Comparison of ENCODE assay signal across 10 cellular contexts in genomic region chr12:52690351-52691075, GRCh38. TPM values are rescaled to one million over a fixed set of nuclear protein-coding genes. Genes with fewer than 3 reads are reported as not detected.
A peak's percentile ranks its signal among the peaks of the same experiment; 100 is the strongest.
DNase-seq lines count a peak whose midpoint lies in the region; ATAC-seq and TF ChIP-seq lines count a peak whose summit lies in the region.
"Had no signal": no experiment of that assay in that cellular context is flagged by ENCODE, and none has a peak within 500 bp of the region (broad histone marks: within the 10 kb centered on the region; RNA-seq: fewer than 3 reads in every experiment).

No MANE protein-coding gene starts in this region.

- H3K27me3 Mint-ChIP-seq in activated CD4-positive, alpha-beta T cell treated with anti-CD3 and anti-CD28 coated beads for 36 hours = no peaks in the 10 kb centered on the region
- H3K27me3 Mint-ChIP-seq in activated CD8-positive, alpha-beta T cell treated with anti-CD3 and anti-CD28 coated beads for 36 hours = no peaks in the 10 kb centered on the region
- peaks cover 5 to 13% (median 10%) of the 10 kb centered on the region in 3 donors for H3K27me3 Mint-ChIP-seq in immature natural killer cell (ENCODE audit: low read depth in 3 of 3)
- peaks cover 46 to 70% of the 10 kb centered on the region in 2 donors for H3K27me3 Mint-ChIP-seq in stimulated activated naive B cell treated with anti-CD40 and anti-IgM and Interleukin-4, amounts not matched to agents 10 μg/mL and 1 μg/mL and 100 μg/mL, for 72 hours

- no peaks in the 10 kb centered on the region for H3K36me3 Mint-ChIP-seq in activated CD4-positive, alpha-beta T cell treated with anti-CD3 and anti-CD28 coated beads for 36 hours (ENCODE audit: low read depth)
- no peaks in the 10 kb centered on the region for H3K36me3 Mint-ChIP-seq in activated CD8-positive, alpha-beta T cell treated with anti-CD3 and anti-CD28 coated beads for 36 hours (ENCODE audit: low read depth)
- H3K36me3 Mint-ChIP-seq in immature natural killer cell = no peaks in the 10 kb centered on the region
- H3K36me3 Mint-ChIP-seq in stimulated activated naive B cell treated with anti-CD40 and anti-IgM and Interleukin-4, amounts not matched to agents 10 μg/mL and 1 μg/mL and 100 μg/mL, for 72 hours = no peaks in the 10 kb centered on the region

- intact Hi-C loops in activated CD4-positive, alpha-beta T cell treated with anti-CD3 and anti-CD28 coated beads for 36 hours (cut with DNase I, micrococcal nuclease) = no loop called here
- intact Hi-C loops in activated CD8-positive, alpha-beta T cell treated with anti-CD3 and anti-CD28 coated beads for 36 hours (cut with micrococcal nuclease) = no loop called here

- no peak overlapping the region for H3K27ac Mint-ChIP-seq in activated CD4-positive, alpha-beta T cell treated with anti-CD3 and anti-CD28 coated beads for 36 hours
- peak overlapping the region; percentile 22 for H3K27ac Mint-ChIP-seq in activated CD8-positive, alpha-beta T cell treated with anti-CD3 and anti-CD28 coated beads for 36 hours
- H3K27ac Mint-ChIP-seq in immature natural killer cell = peak overlapping the region in 5 of 6 donors; percentile 57 to 91 (median 76)
- no peak overlapping the region for H3K27ac Mint-ChIP-seq in stimulated activated naive B cell treated with anti-CD40 and anti-IgM and Interleukin-4, amounts not matched to agents 10 μg/mL and 1 μg/mL and 100 μg/mL, for 72 hours

- POLR2A ChIA-PET in activated CD4-positive, alpha-beta T cell treated with anti-CD3 and anti-CD28 coated beads for 36 hours (lab: Charles Lee) = interaction anchor here (0.7 kb wide), 1 partner anchor 17 kb away, joined by 4 read pairs; no protein-coding TSS in a partner anchor
- POLR2A ChIA-PET in activated CD8-positive, alpha-beta T cell treated with anti-CD3 and anti-CD28 coated beads for 36 hours (lab: Charles Lee) = interaction anchor here (0.5 to 1.4 kb wide), 3 partner anchors 10 to 185 kb away, joined by 3 read pairs; partner anchors contain the start of gene KRT1

- no peak for DNase-seq in activated CD4-positive, alpha-beta T cell treated with anti-CD3 and anti-CD28 coated beads for 36 hours
- DNase-seq in activated CD4-positive, alpha-beta T cell treated with anti-CD3 and anti-CD28 coated beads for 48 hours = no peak
- DNase-seq in activated CD8-positive, alpha-beta T cell treated with anti-CD3 and anti-CD28 coated beads for 36 hours = no peak
- DNase-seq in immature natural killer cell = no peak
- no peak for DNase-seq in stimulated activated naive B cell treated with anti-CD40 and anti-IgM and Interleukin-4, amounts not matched to agents 10 μg/mL and 1 μg/mL and 100 μg/mL, for 72 hours
- DNase-seq in erythroblast (lab: John Stamatoyannopoulos, UW) = no peak
- DNase-seq in GM19238 (ENCODE audit: insufficient read length, low spot score) = no peak
- DNase-seq: brain microvascular endothelial cell; NK-92 treated with Interleukin-12 subunit alpha and Interleukin-12 subunit beta, amount 100 ng/mL, for 24 hours had no signal

- peaks cover 44% of the 10 kb centered on the region for H3K4me1 Mint-ChIP-seq in activated CD4-positive, alpha-beta T cell treated with anti-CD3 and anti-CD28 coated beads for 36 hours
- H3K4me1 Mint-ChIP-seq in activated CD8-positive, alpha-beta T cell treated with anti-CD3 and anti-CD28 coated beads for 36 hours (ENCODE audit: low read depth) = peaks cover 18% of the 10 kb centered on the region
- peaks cover 40 to 46% of the 10 kb centered on the region in 2 donors for H3K4me1 Mint-ChIP-seq in immature natural killer cell
- H3K4me1 Mint-ChIP-seq in stimulated activated naive B cell treated with anti-CD40 and anti-IgM and Interleukin-4, amounts not matched to agents 10 μg/mL and 1 μg/mL and 100 μg/mL, for 72 hours = peaks cover 13% of the 10 kb centered on the region in 2 donors

- CTCF ChIA-PET in activated CD4-positive, alpha-beta T cell treated with anti-CD3 and anti-CD28 coated beads for 36 hours (lab: Charles Lee) = interaction anchor here (1.4 kb wide), 1 partner anchor 180 kb away, joined by 7 read pairs; no protein-coding TSS in a partner anchor
- CTCF ChIA-PET in activated CD8-positive, alpha-beta T cell treated with anti-CD3 and anti-CD28 coated beads for 36 hours (lab: Charles Lee) = interaction anchor here (1.0 to 2.4 kb wide), 5 partner anchors 10 to 290 kb away, joined by 3 to 6 read pairs (median 6); partner anchors contain the start of gene KRT1

- ATAC-seq in activated CD4-positive, alpha-beta T cell treated with anti-CD3 and anti-CD28 coated beads for 36 hours = peak; percentile 17
- ATAC-seq in activated CD8-positive, alpha-beta T cell treated with anti-CD3 and anti-CD28 coated beads for 36 hours = no peak
- ATAC-seq in stimulated activated naive B cell treated with anti-CD40 and anti-IgM and Interleukin-4, amounts not matched to agents 10 μg/mL and 1 μg/mL and 100 μg/mL, for 72 hours (replicated peaks) = no peak
- ATAC-seq in HG02840 (IDR thresholded peaks at IDR 0.05; ENCODE audit: low FRiP score, unreplicated experiment) = no peak

- no peak for TF ChIP-seq POLR2A in erythroblast (IDR thresholded peaks at IDR 0.05; ENCODE audit: low read length)

- TF ChIP-seq CTCF in activated CD8-positive, alpha-beta T cell treated with anti-CD3 and anti-CD28 coated beads for 36 hours (IDR thresholded peaks at IDR 0.05) = no peak

- H3K4me3 Mint-ChIP-seq in activated CD4-positive, alpha-beta T cell treated with anti-CD3 and anti-CD28 coated beads for 36 hours = peak overlapping the region; percentile 65
- peak overlapping the region; percentile 67 for H3K4me3 Mint-ChIP-seq in activated CD8-positive, alpha-beta T cell treated with anti-CD3 and anti-CD28 coated beads for 36 hours
- H3K4me3 Mint-ChIP-seq in immature natural killer cell = peak overlapping the region; percentile 82 to 92 (median 83)
- H3K4me3 Mint-ChIP-seq in stimulated activated naive B cell treated with anti-CD40 and anti-IgM and Interleukin-4, amounts not matched to agents 10 μg/mL and 1 μg/mL and 100 μg/mL, for 72 hours = peak overlapping the region; percentile 76 to 77

- H3K9me3 Mint-ChIP-seq in activated CD4-positive, alpha-beta T cell treated with anti-CD3 and anti-CD28 coated beads for 36 hours (ENCODE audit: low read depth) = no peaks in the 10 kb centered on the region
- H3K9me3 Mint-ChIP-seq in activated CD8-positive, alpha-beta T cell treated with anti-CD3 and anti-CD28 coated beads for 36 hours = no peaks in the 10 kb centered on the region
- H3K9me3 Mint-ChIP-seq in immature natural killer cell = no peaks in the 10 kb centered on the region
- H3K9me3 Mint-ChIP-seq in stimulated activated naive B cell treated with anti-CD40 and anti-IgM and Interleukin-4, amounts not matched to agents 10 μg/mL and 1 μg/mL and 100 μg/mL, for 72 hours = no peaks in the 10 kb centered on the region

RNA-seq across cellular contexts. Expression of gene KRT1, which starts 10.3 kb away (rescaled TPM):
- not detected for total RNA-seq in activated CD4-positive, alpha-beta T cell treated with anti-CD3 and anti-CD28 coated beads for 36 hours
- total RNA-seq in activated CD8-positive, alpha-beta T cell treated with anti-CD3 and anti-CD28 coated beads for 36 hours = not detected
- polyA plus RNA-seq in immature natural killer cell = not detected

RNA-seq across cellular contexts. Expression of gene KRT77, which starts 12.8 kb away (rescaled TPM):
- not detected for total RNA-seq in activated CD4-positive, alpha-beta T cell treated with anti-CD3 and anti-CD28 coated beads for 36 hours
- not detected for total RNA-seq in activated CD8-positive, alpha-beta T cell treated with anti-CD3 and anti-CD28 coated beads for 36 hours
- polyA plus RNA-seq in immature natural killer cell = not detected

RNA-seq across cellular contexts. Expression of gene KRT2, which starts 38.5 kb away (rescaled TPM):
- not detected for total RNA-seq in activated CD4-positive, alpha-beta T cell treated with anti-CD3 and anti-CD28 coated beads for 36 hours
- not detected for total RNA-seq in activated CD8-positive, alpha-beta T cell treated with anti-CD3 and anti-CD28 coated beads for 36 hours
- polyA plus RNA-seq in immature natural killer cell = 1 to 10 TPM in 1 of 3 donors, under 1 TPM in 2; 0.51 to 1.3 (median 0.61) TPM

Comparison
In these comparisons a context has a peak if more than half of its experiments do, and no peak if none do; other contexts are left out.
1. H3K27ac Mint-ChIP-seq: peak in activated CD8-positive, alpha-beta T cell treated with anti-CD3 and anti-CD28 coated beads for 36 hours (single experiment) and immature natural killer cell (5 of 6); none in activated CD4-positive, alpha-beta T cell treated with anti-CD3 and anti-CD28 coated beads for 36 hours (single experiment) and stimulated activated naive B cell treated with anti-CD40 and anti-IgM and Interleukin-4, amounts not matched to agents 10 μg/mL and 1 μg/mL and 100 μg/mL, for 72 hours (single experiment).
2. Peak in every context shown above with its lines, with median percentiles within 50 percentile points of each other: H3K4me3 Mint-ChIP-seq.